In genomic region chr21:28482657-28483056, GRCh38 we compare ENCODE assay signal across 1 cellular context.
TF ChIP-seq lines count a peak whose summit lies in the region.

No MANE protein-coding gene starts in this region.

TF ChIP-seq in IMR-90, 13 proteins besides CTCF, POLR2A, EP300 and RAD21 (continued from another document):
- no peak for TF ChIP-seq FOS (IDR thresholded peaks at IDR 0.05; ENCODE audit: low read depth, low read length)
- TF ChIP-seq BHLHE40 (IDR thresholded peaks at IDR 0.05; ENCODE audit: low read depth, low read length): no peak
- TF ChIP-seq SMC3 (IDR thresholded peaks at IDR 0.05; ENCODE audit: low read depth, low read length): no peak
- no peak for TF ChIP-seq NFE2L2 (IDR thresholded peaks at IDR 0.05; ENCODE audit: low read depth, low read length)
- TF ChIP-seq CHD1 (IDR thresholded peaks at IDR 0.05; ENCODE audit: low read depth, low read length): no peak
- no peak for TF ChIP-seq USF2 (IDR thresholded peaks at IDR 0.05; ENCODE audit: low read depth, low read length)
- TF ChIP-seq MAZ (IDR thresholded peaks at IDR 0.05; ENCODE audit: borderline replicate concordance, low read depth, low read length): no peak
